8 cellular contexts compared by ENCODE assay signal in genomic region chr16:25126820-25127232, GRCh38. TPM values are rescaled to one million over a fixed set of nuclear protein-coding genes. Genes with fewer than 3 reads are reported as not detected.
A peak's percentile ranks its signal among the peaks of the same experiment; 100 is the strongest.
DNase-seq lines count a peak whose midpoint lies in the region; ATAC-seq, FAIRE-seq and TF ChIP-seq lines count a peak whose summit lies in the region.

No MANE protein-coding gene starts in this region.

- TF ChIP-seq CTCF in GM13976 (IDR thresholded peaks at IDR 0.05; ENCODE audit: borderline replicate concordance, control extremely low read depth, extremely low read depth, insufficient read depth, missing control alignments): peak; percentile 56
- peak; percentile 87 for TF ChIP-seq CTCF in Panc1 (IDR thresholded peaks at IDR 0.05)
- TF ChIP-seq CTCF in K562 (IDR thresholded peaks at IDR 0.05 in 2 of 3, conservative IDR thresholded peaks at IDR 0.05 in 1 of 3; ENCODE audit: insufficient read depth in 2 of 3, low read depth in 1 of 3, low read length in 3 of 3): peak; percentile 42 to 77 (median 74); a peak in 5 of 6 replicates
- peak; percentile 83 for TF ChIP-seq CTCF in HepG2 (CRISPR knock-in tag; IDR thresholded peaks at IDR 0.05)
- TF ChIP-seq CTCF in transverse colon (IDR thresholded peaks at IDR 0.05): peak; percentile 51 to 87 (median 66)

- peaks cover 5% of the 10 kb centered on the region for H3K9me1 ChIP-seq in K562 (ENCODE audit: control insufficient read depth, insufficient read depth, low read length)

- BruUV-seq in Panc1 (replicated peaks; lab: Mats Ljungman, UMichigan) (no TSS peak), K562 (replicated peaks; lab: Mats Ljungman, UMichigan) (no TSS peak), HepG2 (replicated peaks; lab: Mats Ljungman, UMichigan) (no TSS peak)

- H3K79me2 ChIP-seq in K562 (ENCODE audit: control insufficient read depth, insufficient read depth, low read length) (no peaks in the 10 kb centered on the region), HepG2 (ENCODE audit: insufficient read depth, low read length) (peaks cover 10% of the 10 kb centered on the region)

- in situ Hi-C loops in GM13976 (cut with MboI; ENCODE audit: low sequenced_read_pairs, unreplicated experiment): loop anchor here (5.0 to 10.0 kb wide), 2 partner anchors 70 to 98 kb away; no protein-coding TSS in a partner anchor
- in situ Hi-C loops in Panc1 (cut with HindIII; ENCODE audit: low pct_unique_long_range_greater_than_20kb, low sequenced_read_pairs): no loop called here
- in situ Hi-C loops in K562 (cut with MboI): no loop called here
- in situ Hi-C loops in HepG2 (cut with HindIII; ENCODE audit: extremely low pct_ligation_motif_present, low pct_unique_long_range_greater_than_20kb): no loop called here
- in situ Hi-C loops in transverse colon (cut with MboI; ENCODE audit: low pct_ligation_motif_present in 1 of 4, low pct_unique_long_range_greater_than_20kb in 1 of 4, low sequenced_read_pairs in 3 of 4): loop anchor here in 2 of 4 donors (5.0 to 10.0 kb wide), 3 partner anchors 70 to 98 kb away; no protein-coding TSS in a partner anchor

- peak; percentile 73 to 87 for TF ChIP-seq RAD21 in K562 (CRISPR knock-in tag; conservative IDR thresholded peaks at IDR 0.05 in 1 of 2, IDR thresholded peaks at IDR 0.05 in 1 of 2)
- peak; percentile 84 for TF ChIP-seq RAD21 in HepG2 (CRISPR knock-in tag; IDR thresholded peaks at IDR 0.05)

- H3K27me3 ChIP-seq in Panc1 (ENCODE audit: control insufficient read depth, insufficient read depth, low read length) (no peaks in the 10 kb centered on the region), K562 (ENCODE audit: control insufficient read depth in 2 of 2, insufficient read depth in 2 of 2, low read length in 2 of 2) (no peaks in the 10 kb centered on the region), HepG2 (ENCODE audit: control insufficient read depth in 1 of 2, insufficient read depth in 2 of 2, low read length in 2 of 2) (no peaks in the 10 kb centered on the region), transverse colon (no peaks in the 10 kb centered on the region)

- H3K36me3 ChIP-seq in Panc1 (ENCODE audit: control insufficient read depth, insufficient read depth, low read length): peaks cover 3% of the 10 kb centered on the region
- H3K36me3 ChIP-seq in K562 (ENCODE audit: control insufficient read depth, insufficient read depth, low read length): peaks cover 17% of the 10 kb centered on the region; the same call in 2 of the 3 replicates
- H3K36me3 ChIP-seq in HepG2 (replicated peaks in 1 of 2; ENCODE audit: control insufficient read depth in 1 of 2, insufficient read depth in 2 of 2, low read length in 2 of 2): peaks cover 5 to 34% of the 10 kb centered on the region in 2 experiments
- H3K36me3 ChIP-seq in transverse colon: no peaks in the 10 kb centered on the region

- H3K4me1 ChIP-seq in Panc1 (ENCODE audit: control insufficient read depth, insufficient read depth, low read length) (no peaks in the 10 kb centered on the region), K562 (replicated peaks in 1 of 2; ENCODE audit: control insufficient read depth in 2 of 2, insufficient read depth in 2 of 2, low read length in 2 of 2) (no peaks in the 10 kb centered on the region), HepG2 (ENCODE audit: insufficient read depth, low read length) (no peaks in the 10 kb centered on the region), transverse colon (peaks cover 4 to 12% (median 11%) of the 10 kb centered on the region in 4 donors)

- FAIRE-seq in K562 (lab: Jason Lieb, UNC): peak; percentile 62
- no peak for FAIRE-seq in HepG2 (lab: Jason Lieb, UNC)

- H2AFZ ChIP-seq in K562 (ENCODE audit: low read depth, low read length) (no peak overlapping the region), HepG2 (ENCODE audit: low read length) (no peak overlapping the region)

- no peak for TF ChIP-seq POLR2A in K562 (conservative IDR thresholded peaks at IDR 0.05)
- no peak for TF ChIP-seq POLR2A in HepG2 (IDR thresholded peaks at IDR 0.05; ENCODE audit: insufficient read depth in 1 of 2, low read depth in 2 of 2, low read length in 2 of 2)
- no peak for TF ChIP-seq POLR2A in transverse colon (IDR thresholded peaks at IDR 0.05)

- intact Hi-C loops in Panc1 (cut with micrococcal nuclease; ENCODE audit: unreplicated experiment): loop anchor here (1.0 to 5.0 kb wide), 2 partner anchors 72 to 100 kb away; no protein-coding TSS in a partner anchor
- intact Hi-C loops in K562 (cut with micrococcal nuclease): loop anchor here (1.0 to 2.0 kb wide), 2 partner anchors 72 to 98 kb away; no protein-coding TSS in a partner anchor
- intact Hi-C loops in HepG2 (cut with micrococcal nuclease; ENCODE audit: unreplicated experiment): loop anchor here (1.0 kb wide), 2 partner anchors 72 to 98 kb away; no protein-coding TSS in a partner anchor
- intact Hi-C loops in transverse colon (cut with DNase I; ENCODE audit: low total_unique reads): loop anchor here (1.0 kb wide), 1 partner anchor 74 kb away; no protein-coding TSS in a partner anchor

- no peak overlapping the region for H3K9ac ChIP-seq in K562 (ENCODE audit: insufficient read depth in 1 of 2, low read depth in 2 of 2, low read length in 2 of 2)
- H3K9ac ChIP-seq in HepG2 (ENCODE audit: insufficient read depth, low read depth, low read length): no peak overlapping the region

- POLR2A ChIA-PET in Panc1 (lab: Charles Lee): no interaction called here
- POLR2A ChIA-PET in K562 (lab: Yijun Ruan, JAX): interaction anchor here (0.7 kb wide), 1 partner anchor 10 kb away, joined by 3 read pairs; no protein-coding TSS in a partner anchor
- POLR2A ChIA-PET in HepG2 (lab: Yijun Ruan, JAX): no interaction called here

- H3K4me3 ChIP-seq in Panc1 (ENCODE audit: low read depth in 2 of 2, low read length in 2 of 2) (no peak overlapping the region), K562 (no peak overlapping the region), HepG2 (replicated peaks in 1 of 3; ENCODE audit: insufficient read depth in 1 of 3, low read depth in 2 of 3, low read length in 3 of 3) (no peak overlapping the region), transverse colon (no peak overlapping the region)

- H3K9me3 ChIP-seq in Panc1 (ENCODE audit: control insufficient read depth, insufficient read depth, low read depth, low read length) (no peaks in the 10 kb centered on the region), K562 (replicated peaks; ENCODE audit: control insufficient read depth, insufficient read depth, low read depth, low read length) (no peaks in the 10 kb centered on the region), HepG2 (ENCODE audit: low read length) (no peaks in the 10 kb centered on the region), transverse colon (no peaks in the 10 kb centered on the region)

- ATAC-seq in Panc1: peak; percentile 80
- peak; percentile 76 for ATAC-seq in K562
- ATAC-seq in HepG2: peak; percentile 80
- ATAC-seq in HG03280 (IDR thresholded peaks at IDR 0.05; ENCODE audit: unreplicated experiment): no peak
- no peak for ATAC-seq in HG02678 (IDR thresholded peaks at IDR 0.05; ENCODE audit: unreplicated experiment)

- H3K4me2 ChIP-seq in K562 (ENCODE audit: insufficient read depth, low read length) (no peak overlapping the region), HepG2 (ENCODE audit: low read depth, low read length) (no peak overlapping the region)

- DNase-seq in AG08396 (ENCODE audit: low spot score) (peak; percentile 52), GM13976 (ENCODE audit: low spot score) (peak; percentile 41), Panc1 (ENCODE audit: low read depth, low spot score) (no peak), K562 (ENCODE audit: extremely low read depth in 1 of 4, low spot score in 3 of 4) (peak in 3 of 4 experiments; percentile 21 to 39 (median 38)), HepG2 (ENCODE audit: low spot score) (peak; percentile 35), transverse colon (peak; percentile 76)

- H3K27ac ChIP-seq in Panc1 (ENCODE audit: low read length): no peak overlapping the region
- H3K27ac ChIP-seq in K562 (ENCODE audit: extremely low read depth, low read depth, low read length): no peak overlapping the region
- H3K27ac ChIP-seq in HepG2 (ENCODE audit: extremely low read length, insufficient read depth, low read length): no peak overlapping the region
- peak overlapping the region; percentile 20 to 48 (median 39) for H3K27ac ChIP-seq in transverse colon

- CTCF ChIA-PET in Panc1 (lab: Charles Lee) (interaction anchor here (0.7 to 2.0 kb wide), 3 partner anchors 75 to 99 kb away, joined by 3 to 19 read pairs (median 3); no protein-coding TSS in a partner anchor), K562 (lab: Yijun Ruan, JAX; ENCODE audit: low intra/inter-chr PET ratio) (interaction anchor here (1.6 kb wide), 1 partner anchor 98 kb away, joined by 22 read pairs; no protein-coding TSS in a partner anchor), HepG2 (lab: Yijun Ruan, JAX; ENCODE audit: low intra/inter-chr PET ratio, low total read pairs) (interaction anchor here (1.1 to 1.9 kb wide), 3 partner anchors 97 to 100 kb away, joined by 3 to 48 read pairs (median 4); no protein-coding TSS in a partner anchor)

- WGBS in K562 (ENCODE audit: insufficient coverage, low coverage, missing lambda C conversion rate): 28% methylated on average over 4 of the region's 4 CpGs
- WGBS in HepG2 (ENCODE audit: low lambda C conversion rate): 68% methylated on average over 4 of the region's 4 CpGs
- 6 to 19% methylated on average over 3 to 4 of the region's 4 CpGs for WGBS in transverse colon (ENCODE audit: low coverage in 1 of 2), 2 donors

- H4K20me1 ChIP-seq in K562 (replicated peaks; ENCODE audit: control insufficient read depth, insufficient read depth, low read length) (peaks cover 6% of the 10 kb centered on the region; the same call in 1 of the 2 replicates), HepG2 (ENCODE audit: insufficient read depth, low read length) (no peaks in the 10 kb centered on the region)

- TF ChIP-seq EP300 in K562 (IDR thresholded peaks at IDR 0.05; ENCODE audit: low read length) (no peak), HepG2 (IDR thresholded peaks at IDR 0.05; ENCODE audit: low read depth in 2 of 2, low read length in 2 of 2) (no peak), HepG2 (CRISPR knock-in tag; IDR thresholded peaks at IDR 0.05; ENCODE audit: borderline replicate concordance) (no peak), transverse colon (IDR thresholded peaks at IDR 0.05; ENCODE audit: low read depth) (no peak)

RNA-seq across cellular contexts. Expression of gene LCMT1, which starts 15.3 kb away (rescaled TPM):
- total RNA-seq in Panc1 (2021; ENCODE audit: unreplicated experiment) (44.2 TPM), K562 (2014; rRNA removed) (26.2 and 32.3 TPM in 2 replicates), K562 (2014; rRNA removed; fragmentation: Illumina TruSeq; extraction: Trizol) (20.0 and 21.4 TPM in 2 replicates), K562 (2015; rRNA removed; fragmentation: Illumina TruSeq; extraction: Trizol) (20.8 and 21.7 TPM in 2 replicates), K562 (2021) (35.3 and 42.8 TPM in 2 replicates), HepG2 (2016; rRNA removed; fragmentation: Illumina TruSeq; extraction: Trizol) (48.7 and 56.5 TPM in 2 replicates), transverse colon (10 to 100 TPM; 23.5 to 53.7 (median 43.6) TPM)
- polyA plus RNA-seq in Panc1 (2012; ENCODE audit: insufficient read length): 60.8 TPM
- total RNA-seq in K562 (2011; cell fraction: chromatin; rRNA removed; ENCODE audit: low replicate concordance): 33.7 and 47.4 TPM in 2 replicates
- 26.7 and 33.5 TPM in 2 replicates for total RNA-seq in K562 (2011; cell fraction: nucleolus; rRNA removed)
- 36.5 and 39.2 TPM in 2 replicates for total RNA-seq in K562 (2011; cell fraction: nucleoplasm; rRNA removed)
- polyA plus RNA-seq in K562 (2011; rRNA removed) (29.6 and 31.2 TPM in 2 replicates), K562 (2014; fragmentation: Illumina TruSeq; extraction: Trizol) (32.5 and 42.0 TPM in 2 replicates), K562 (2014; fragmentation: Nextera tagmentation; extraction: Ambion mirVana) (10 to 100 TPM; 34.2 to 42.8 TPM), K562 (2014; rRNA removed) (22.3 and 22.9 TPM in 2 replicates), HepG2 (2011; rRNA removed) (41.2 and 43.7 TPM in 2 replicates)
- 15.3 and 25.4 TPM in 2 replicates for polyA plus RNA-seq in K562 (2011; cell fraction: cytosol; rRNA removed)
- polyA plus RNA-seq in K562 (2011; cell fraction: nucleus; rRNA removed): 20.8 and 22.0 TPM in 2 replicates
- 41.7 and 44.4 TPM in 2 replicates for polyA plus RNA-seq in K562 (2012)
- 49.2 and 53.4 TPM in 2 replicates for polyA minus RNA-seq in K562 (2011; rRNA and poly(A)+ RNA removed)
- polyA minus RNA-seq in K562 (2011; cell fraction: cytosol; rRNA and poly(A)+ RNA removed): 19.9 and 24.8 TPM in 2 replicates
- polyA minus RNA-seq in K562 (2011; cell fraction: nucleus; rRNA and poly(A)+ RNA removed): 11.2 and 25.0 TPM in 2 replicates
- 67.0 and 75.9 TPM in 2 replicates for total RNA-seq in HepG2 (2016; cell fraction: cytosol; rRNA removed; fragmentation: Illumina TruSeq; extraction: Trizol; ENCODE audit: low read depth)
- total RNA-seq in HepG2 (2016; cell fraction: insoluble cytoplasmic fraction; rRNA removed; fragmentation: Illumina TruSeq; extraction: Trizol): 51.5 and 57.1 TPM in 2 replicates
- 81.3 and 87.0 TPM in 2 replicates for total RNA-seq in HepG2 (2016; cell fraction: membrane; rRNA removed; fragmentation: Illumina TruSeq; extraction: Trizol)
- 28.0 and 34.4 TPM in 2 replicates for total RNA-seq in HepG2 (2016; cell fraction: nucleus; rRNA removed; fragmentation: Illumina TruSeq; extraction: Trizol)
- polyA plus RNA-seq in HepG2 (2011; cell fraction: cytosol; rRNA removed): 42.6 and 51.2 TPM in 2 replicates
- 23.2 and 26.4 TPM in 2 replicates for polyA plus RNA-seq in HepG2 (2011; cell fraction: nucleus; rRNA removed)
- 67.7 and 68.8 TPM in 2 replicates for polyA plus RNA-seq in HepG2 (2012)
- 61.9 and 62.5 TPM in 2 replicates for polyA plus RNA-seq in HepG2 (2016; cell fraction: cytosol; fragmentation: Illumina TruSeq; extraction: Trizol; ENCODE audit: low read depth)
- polyA plus RNA-seq in HepG2 (2016; cell fraction: insoluble cytoplasmic fraction; fragmentation: Illumina TruSeq; extraction: Trizol; ENCODE audit: low read depth): 64.0 and 66.9 TPM in 2 replicates
- polyA plus RNA-seq in HepG2 (2016; cell fraction: membrane; fragmentation: Illumina TruSeq; extraction: Trizol; ENCODE audit: low read depth): 79.0 and 84.0 TPM in 2 replicates
- polyA plus RNA-seq in HepG2 (2016; cell fraction: nucleus; fragmentation: Illumina TruSeq; extraction: Trizol; ENCODE audit: insufficient read depth, low read depth): 40.6 and 45.1 TPM in 2 replicates
- polyA minus RNA-seq in HepG2 (2011; rRNA and poly(A)+ RNA removed; ENCODE audit: low replicate concordance): 27.8 and 49.9 TPM in 2 replicates
- 31.9 and 34.4 TPM in 2 replicates for polyA minus RNA-seq in HepG2 (2011; cell fraction: cytosol; rRNA and poly(A)+ RNA removed)
- polyA minus RNA-seq in HepG2 (2011; cell fraction: nucleus; rRNA and poly(A)+ RNA removed): 43.3 and 57.2 TPM in 2 replicates

Comparison
In these comparisons a context has a peak if more than half of its experiments do, and no peak if none do; other contexts are left out.
1. ATAC-seq: peak in Panc1 (single experiment), K562 (single experiment) and HepG2 (single experiment); none in HG03280 (single experiment) and HG02678 (single experiment).
2. H3K27ac ChIP-seq: peak in transverse colon (4 of 4); none in Panc1 (single experiment), K562 (single experiment) and HepG2 (single experiment).
3. Peak in every context shown above with its lines, with median percentiles within 50 percentile points of each other: CTCF ChIP-seq.